Comparison of ENCODE assay signal across 7 cellular contexts in the genomic region with DNA sequence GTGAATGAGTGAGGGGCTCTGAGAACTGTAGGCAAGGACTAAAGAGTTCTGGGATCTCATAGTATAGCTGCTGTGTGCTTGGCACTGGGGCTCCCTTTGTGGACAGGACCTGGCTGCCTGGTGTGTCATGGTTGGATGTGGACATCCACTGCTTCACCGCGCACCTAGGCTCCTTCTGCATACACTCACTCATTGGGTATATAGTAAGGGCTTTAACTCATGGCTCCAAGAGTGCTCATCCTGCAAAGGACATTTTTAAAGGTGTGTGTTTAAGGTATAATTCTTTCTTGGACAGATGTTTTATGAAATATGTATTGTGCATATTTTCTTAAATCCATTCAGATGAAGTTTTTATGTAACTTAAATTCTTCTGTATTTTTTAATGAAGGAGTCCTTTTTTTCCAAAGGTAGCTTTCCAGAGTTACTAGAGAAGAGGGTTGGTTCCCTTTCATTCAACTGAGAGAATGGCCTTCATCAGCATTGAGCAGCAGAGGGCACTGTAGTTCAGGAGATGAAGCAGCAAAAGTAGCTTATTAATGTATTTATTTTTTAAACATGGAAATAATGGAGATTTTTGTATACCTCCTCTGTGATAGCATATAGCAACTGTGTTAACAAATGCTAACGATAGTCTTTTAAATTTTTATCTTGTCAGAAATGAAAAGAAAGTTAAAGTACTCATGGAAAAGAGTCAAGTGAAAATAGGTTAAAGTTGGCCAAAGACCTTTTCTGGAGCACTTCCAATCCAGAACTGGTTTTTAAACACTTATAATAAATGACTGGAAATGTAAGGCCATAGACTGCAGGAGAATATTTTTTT. TPM values are rescaled to one million over a fixed set of nuclear protein-coding genes. Genes with fewer than 3 reads are reported as not detected.
DNase-seq lines count a peak whose midpoint lies in the region; ATAC-seq and TF ChIP-seq lines count a peak whose summit lies in the region.

No MANE protein-coding gene starts in this region.

- H3K9me3 ChIP-seq in OCI-LY3 (ENCODE audit: insufficient read depth, low read length) (no peaks in the 10 kb centered on the region), heart right ventricle (peaks cover 0 to 14% (median 0%) of the 10 kb centered on the region in 11 donors)

- in situ Hi-C loops in G401 (cut with HindIII; ENCODE audit: low sequenced_read_pairs), result no loop called here

- H3K4me1 ChIP-seq in OCI-LY3 (ENCODE audit: low read length) (peaks cover 23% of the 10 kb centered on the region), heart right ventricle (peaks cover 26 to 76% (median 60%) of the 10 kb centered on the region in 9 donors)

- no peaks in the 10 kb centered on the region; the same call in 1 of the 2 replicates for H3K79me2 ChIP-seq in OCI-LY3 (ENCODE audit: low read length)

- H3K4me3 ChIP-seq in OCI-LY3 (ENCODE audit: low read length), result no peak overlapping the region
- H3K4me3 ChIP-seq in heart right ventricle, result no peak overlapping the region
- H3K4me3 ChIP-seq in skeletal muscle cell (ENCODE audit: low read depth, low read length), result no peak overlapping the region

- H4K20me1 ChIP-seq in OCI-LY3 (ENCODE audit: insufficient read depth, low read length), result peaks cover 21% of the 10 kb centered on the region

- POLR2A ChIA-PET in activated naive CD8-positive, alpha-beta T cell treated with anti-CD3 and anti-CD28 coated beads, Interleukin-2, amount 10 ng/mL, durations not matched to agents 7 days and 5 days (lab: Charles Lee), result interaction anchor here (0.6 to 9.5 kb wide), 9 partner anchors 8 to 594 kb away, joined by 3 to 141 read pairs (median 5); partner anchors contain the start of genes DPH3, OXNAD1 and PLCL2

- peak overlapping the region; percentile 97 for H3K27ac Mint-ChIP-seq in activated naive CD8-positive, alpha-beta T cell treated with anti-CD3 and anti-CD28 coated beads, Interleukin-2, amount 10 ng/mL, durations not matched to agents 7 days and 5 days

- no peaks in the 10 kb centered on the region for H3K27me3 Mint-ChIP-seq in activated naive CD8-positive, alpha-beta T cell treated with anti-CD3 and anti-CD28 coated beads, Interleukin-2, amount 10 ng/mL, durations not matched to agents 7 days and 5 days

- H3K9me3 Mint-ChIP-seq in activated naive CD8-positive, alpha-beta T cell treated with anti-CD3 and anti-CD28 coated beads, Interleukin-2, amount 10 ng/mL, durations not matched to agents 7 days and 5 days, result peaks cover 10% of the 10 kb centered on the region

- H3K4me3 Mint-ChIP-seq in activated naive CD8-positive, alpha-beta T cell treated with anti-CD3 and anti-CD28 coated beads, Interleukin-2, amount 10 ng/mL, durations not matched to agents 7 days and 5 days, result peak overlapping the region; percentile 97

- DNase-seq in G401 (ENCODE audit: low spot score) (peak; percentile 72), heart right ventricle (peak in 1 of 2 donors; percentile 54), skeletal muscle cell (ENCODE audit: low read depth) (peak; percentile 22)
- no peak for DNase-seq in activated naive CD8-positive, alpha-beta T cell treated with anti-CD3 and anti-CD28 coated beads, Interleukin-2, amount 10 ng/mL, durations not matched to agents 7 days and 5 days

- peaks cover 76% of the 10 kb centered on the region for H3K36me3 Mint-ChIP-seq in activated naive CD8-positive, alpha-beta T cell treated with anti-CD3 and anti-CD28 coated beads, Interleukin-2, amount 10 ng/mL, durations not matched to agents 7 days and 5 days

- H3K27me3 ChIP-seq in OCI-LY3 (ENCODE audit: low read depth, low read length) (no peaks in the 10 kb centered on the region), heart right ventricle (no peaks in the 10 kb centered on the region)

- H3K9ac ChIP-seq in OCI-LY3 (ENCODE audit: low read length), result no peak overlapping the region

- WGBS in heart right ventricle, 2 donors, result 62 to 70% methylated on average over 3 of the region's 3 CpGs

- H2AFZ ChIP-seq in OCI-LY3 (ENCODE audit: low read depth, low read length), result no peak overlapping the region

- intact Hi-C loops in heart right ventricle (cut with DNase I), result loop anchor here in 9 of 10 donors (1.0 to 10.0 kb wide), 8 partner anchors 225 to 262 kb away; partner anchors contain the start of gene RFTN1 (in 3 of the 9)

- H3K36me3 ChIP-seq in OCI-LY3 (replicated peaks; ENCODE audit: low read depth, low read length), result peaks cover 37% of the 10 kb centered on the region
- peaks cover 0 to 14% (median 0%) of the 10 kb centered on the region in 9 donors for H3K36me3 ChIP-seq in heart right ventricle

- peak; percentile 26 for ATAC-seq in HG02798 (IDR thresholded peaks at IDR 0.05; ENCODE audit: poor library complexity, unreplicated experiment)
- no peak for ATAC-seq in activated naive CD8-positive, alpha-beta T cell treated with anti-CD3 and anti-CD28 coated beads, Interleukin-2, amount 10 ng/mL, durations not matched to agents 7 days and 5 days (ENCODE audit: low read depth)
- peak in 4 of 8 donors; percentile 34 to 65 (median 44) for ATAC-seq in heart right ventricle
- no peak for ATAC-seq in GM21529 (IDR thresholded peaks at IDR 0.05; ENCODE audit: unreplicated experiment)

- H3K27ac ChIP-seq in OCI-LY3 (ENCODE audit: low read length) (no peak overlapping the region), heart right ventricle (peak overlapping the region in 7 of 10 donors; percentile 4 to 88 (median 73))

- H3K4me2 ChIP-seq in OCI-LY3 (ENCODE audit: low read length), result no peak overlapping the region

- peak; percentile 98 for TF ChIP-seq CTCF in OCI-LY3 (IDR thresholded peaks at IDR 0.05; ENCODE audit: low read depth, low read length)
- peak; percentile 47 to 95 (median 85) for TF ChIP-seq CTCF in heart right ventricle (IDR thresholded peaks at IDR 0.05)

- peaks cover 53% of the 10 kb centered on the region for H3K4me1 Mint-ChIP-seq in activated naive CD8-positive, alpha-beta T cell treated with anti-CD3 and anti-CD28 coated beads, Interleukin-2, amount 10 ng/mL, durations not matched to agents 7 days and 5 days

RNA-seq across cellular contexts. Expression of gene OXNAD1, which starts 25.2 kb away (rescaled TPM):
- total RNA-seq in G401 (2014; rRNA removed; shearing (Covaris generic)), result 10.8 and 14.8 TPM in 2 replicates
- total RNA-seq in activated naive CD8-positive, alpha-beta T cell treated with anti-CD3 and anti-CD28 coated beads, Interleukin-2, amount 10 ng/mL, durations not matched to agents 7 days and 5 days, result 10 to 100 TPM; 76.8 to 77.1 TPM
- total RNA-seq in heart right ventricle, result 10 to 100 TPM; 13.1 to 22.8 (median 18.1) TPM
- 10 to 100 TPM in 1 of 2 donors, 1 to 10 TPM in 1; 4.2 to 14.6 TPM for polyA plus RNA-seq in heart right ventricle

RNA-seq across cellular contexts. Expression of gene DPH3, which starts 25.5 kb away (rescaled TPM):
- total RNA-seq in G401 (2014; rRNA removed; shearing (Covaris generic)), result 14.2 and 16.5 TPM in 2 replicates
- 10 to 100 TPM; 12.1 to 14.9 TPM for total RNA-seq in activated naive CD8-positive, alpha-beta T cell treated with anti-CD3 and anti-CD28 coated beads, Interleukin-2, amount 10 ng/mL, durations not matched to agents 7 days and 5 days
- 10 to 100 TPM; 15.5 to 24.5 (median 18.7) TPM for total RNA-seq in heart right ventricle
- polyA plus RNA-seq in heart right ventricle, result 10 to 100 TPM in 1 of 2 donors, 1 to 10 TPM in 1; 5.5 to 22.1 TPM
